Comparison of ENCODE assay signal across 29 cellular contexts in the genomic region with DNA sequence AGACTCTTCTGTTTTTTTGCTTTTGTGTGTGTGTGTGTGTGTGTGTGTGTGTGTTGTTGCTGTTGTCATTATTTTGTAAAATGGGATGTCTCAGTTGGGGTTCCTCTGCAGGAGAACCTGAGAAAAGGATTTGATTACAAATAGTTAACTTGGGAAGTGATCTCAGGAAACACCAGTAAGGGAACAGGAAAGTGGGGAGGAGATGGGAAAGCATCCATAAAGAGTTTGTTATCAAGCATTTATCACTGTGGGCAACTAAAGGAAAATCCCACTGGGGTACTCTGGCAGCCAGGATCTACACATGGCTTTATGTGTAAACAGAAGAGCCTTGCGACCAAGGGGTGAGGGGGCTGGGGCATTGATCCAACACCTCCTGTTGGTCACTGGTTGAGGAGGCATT.
"Had no signal": no experiment of that assay in that cellular context is flagged by ENCODE, and none has a peak within 500 bp of the region (broad histone marks: within the 10 kb centered on the region; RNA-seq: fewer than 3 reads in every experiment).

No MANE protein-coding gene starts in this region.

- H3K9me3 Mint-ChIP-seq: stimulated activated effector memory CD8-positive, alpha-beta T cell treated with anti-CD3 and anti-CD28 coated beads, Interleukin-12 subunit alpha, Interleukin-12 subunit beta, amount 100 ng/mL, for 72 hours; stimulated activated memory B cell treated with anti-CD40 and anti-IgM and Interleukin-4, amounts not matched to agents 10 μg/mL and 1 μg/mL and 100 μg/mL, for 72 hours; stimulated activated naive B cell treated with anti-CD40 and anti-IgM and Interleukin-4, amounts not matched to agents 10 μg/mL and 1 μg/mL and 100 μg/mL, for 72 hours; stimulated activated naive CD8-positive, alpha-beta T cell treated with anti-CD3 and anti-CD28 coated beads, Interleukin-15, amount 100 ng/mL, for 72 hours; stimulated activated naive CD8-positive, alpha-beta T cell treated with anti-CD3 and anti-CD28 coated beads, Interleukin-15, Interleukin-2, amounts not matched to agents 100 ng/mL and 50 ng/mL, for 24 hours; type B pancreatic cell had no signal

- H3K27ac Mint-ChIP-seq: stimulated activated effector memory CD8-positive, alpha-beta T cell treated with anti-CD3 and anti-CD28 coated beads, Interleukin-12 subunit alpha, Interleukin-12 subunit beta, amount 100 ng/mL, for 72 hours; stimulated activated memory B cell treated with anti-CD40 and anti-IgM and Interleukin-4, amounts not matched to agents 10 μg/mL and 1 μg/mL and 100 μg/mL, for 72 hours; stimulated activated naive B cell treated with anti-CD40 and anti-IgM and Interleukin-4, amounts not matched to agents 10 μg/mL and 1 μg/mL and 100 μg/mL, for 72 hours; stimulated activated naive CD8-positive, alpha-beta T cell treated with anti-CD3 and anti-CD28 coated beads, Interleukin-15, Interleukin-2, amounts not matched to agents 100 ng/mL and 50 ng/mL, for 24 hours; type B pancreatic cell had no signal

- H3K4me1 ChIP-seq: testis, thyroid gland, tibial nerve, upper lobe of left lung, upper lobe of right lung, uterus had no signal

- H3K27me3 Mint-ChIP-seq: stimulated activated memory B cell treated with anti-CD40 and anti-IgM and Interleukin-4, amounts not matched to agents 10 μg/mL and 1 μg/mL and 100 μg/mL, for 72 hours had no signal

- H3K36me3 ChIP-seq: stomach, suprapubic skin, thoracic aorta, thyroid gland, tibial artery, tibial nerve, transverse colon, upper lobe of left lung, upper lobe of right lung, uterus, vagina had no signal

- H3K9me3 ChIP-seq: stomach, suprapubic skin, testis, thoracic aorta, thyroid gland, tibial artery, tibial nerve, transverse colon, upper lobe of left lung, upper lobe of right lung, uterus, vagina had no signal

- H3K27me3 ChIP-seq: stomach, suprapubic skin, testis, thyroid gland, tibial artery, tibial nerve, transverse colon, upper lobe of left lung, upper lobe of right lung, uterus, vagina had no signal

- DNase-seq: stimulated activated CD4-positive, alpha-beta T cell treated with anti-CD3 and anti-CD28 coated beads, Interleukin-2, amount 100 ng/mL, for 48 hours; stimulated activated CD4-positive, alpha-beta T cell treated with anti-CD3 and anti-CD28 coated beads, Interleukin-4, amount 100 ng/mL, for 1 hour; stimulated activated CD4-positive, alpha-beta T cell treated with anti-CD3 and anti-CD28 coated beads, Interleukin-4, amount 100 ng/mL, for 24 hours; stimulated activated CD4-positive, alpha-beta T cell treated with anti-CD3 and anti-CD28 coated beads, Interleukin-4, amount 100 ng/mL, for 4 hours; stimulated activated CD8-positive, alpha-beta memory T cell treated with anti-CD3 and anti-CD28 coated beads, Interleukin-4, amount 100 ng/mL, for 48 hours; stimulated activated naive B cell treated with anti-CD40 and anti-IgM and Interleukin-4, amounts not matched to agents 10 μg/mL and 1 μg/mL and 100 μg/mL, for 72 hours; stimulated activated naive CD4-positive, alpha-beta T cell; stimulated activated naive CD4-positive, alpha-beta T cell treated with Interleukin-2 at 50 U/mL for 16 hours; stimulated activated naive CD8-positive, alpha-beta T cell treated with anti-CD3 and anti-CD28 coated beads, Interleukin-15, amount 100 ng/mL, for 72 hours; stimulated activated naive CD8-positive, alpha-beta T cell treated with anti-CD3 and anti-CD28 coated beads, Interleukin-15, Interleukin-2, amounts not matched to agents 100 U/mL and 50 U/mL, for 24 hours; stomach; substantia nigra; testis; thyroid gland; tibial artery; transverse colon; trophoblast cell; upper lobe of left lung; upper lobe of right lung; uterus had no signal

- H3K4me1 Mint-ChIP-seq: stimulated activated effector memory CD8-positive, alpha-beta T cell treated with anti-CD3 and anti-CD28 coated beads, Interleukin-12 subunit alpha, Interleukin-12 subunit beta, amount 100 ng/mL, for 72 hours; stimulated activated memory B cell treated with anti-CD40 and anti-IgM and Interleukin-4, amounts not matched to agents 10 μg/mL and 1 μg/mL and 100 μg/mL, for 72 hours; stimulated activated naive B cell treated with anti-CD40 and anti-IgM and Interleukin-4, amounts not matched to agents 10 μg/mL and 1 μg/mL and 100 μg/mL, for 72 hours; stimulated activated naive CD8-positive, alpha-beta T cell treated with anti-CD3 and anti-CD28 coated beads, Interleukin-15, amount 100 ng/mL, for 72 hours had no signal

- FAIRE-seq: urothelium cell line had no signal

- H3K4me3 Mint-ChIP-seq: stimulated activated effector memory CD8-positive, alpha-beta T cell treated with anti-CD3 and anti-CD28 coated beads, Interleukin-12 subunit alpha, Interleukin-12 subunit beta, amount 100 ng/mL, for 72 hours; stimulated activated memory B cell treated with anti-CD40 and anti-IgM and Interleukin-4, amounts not matched to agents 10 μg/mL and 1 μg/mL and 100 μg/mL, for 72 hours; stimulated activated naive B cell treated with anti-CD40 and anti-IgM and Interleukin-4, amounts not matched to agents 10 μg/mL and 1 μg/mL and 100 μg/mL, for 72 hours; stimulated activated naive CD8-positive, alpha-beta T cell treated with anti-CD3 and anti-CD28 coated beads, Interleukin-15, amount 100 ng/mL, for 72 hours; stimulated activated naive CD8-positive, alpha-beta T cell treated with anti-CD3 and anti-CD28 coated beads, Interleukin-15, Interleukin-2, amounts not matched to agents 100 ng/mL and 50 ng/mL, for 24 hours; type B pancreatic cell had no signal

- H3K27ac ChIP-seq: stomach, suprapubic skin, testis, thoracic aorta, thyroid gland, tibial artery, tibial nerve, transverse colon, upper lobe of left lung, upper lobe of right lung, uterus, vagina had no signal

- ATAC-seq: stimulated activated effector memory CD8-positive, alpha-beta T cell treated with anti-CD3 and anti-CD28 coated beads, Interleukin-12 subunit alpha, Interleukin-12 subunit beta, amount 100 ng/mL, for 72 hours; stimulated activated memory B cell treated with anti-CD40 and anti-IgM and Interleukin-4, amounts not matched to agents 10 μg/mL and 1 μg/mL and 100 μg/mL, for 72 hours; stimulated activated naive B cell treated with anti-CD40 and anti-IgM and Interleukin-4, amounts not matched to agents 10 μg/mL and 1 μg/mL and 100 μg/mL, for 72 hours; stimulated activated naive CD8-positive, alpha-beta T cell treated with anti-CD3 and anti-CD28 coated beads, Interleukin-15, amount 100 ng/mL, for 72 hours; stimulated activated naive CD8-positive, alpha-beta T cell treated with anti-CD3 and anti-CD28 coated beads, Interleukin-15, Interleukin-2, amounts not matched to agents 100 U/mL and 50 U/mL, for 24 hours; upper lobe of right lung had no signal

- H3K36me3 Mint-ChIP-seq: stimulated activated effector memory CD8-positive, alpha-beta T cell treated with anti-CD3 and anti-CD28 coated beads, Interleukin-12 subunit alpha, Interleukin-12 subunit beta, amount 100 ng/mL, for 72 hours; stimulated activated memory B cell treated with anti-CD40 and anti-IgM and Interleukin-4, amounts not matched to agents 10 μg/mL and 1 μg/mL and 100 μg/mL, for 72 hours; stimulated activated naive B cell treated with anti-CD40 and anti-IgM and Interleukin-4, amounts not matched to agents 10 μg/mL and 1 μg/mL and 100 μg/mL, for 72 hours; type B pancreatic cell had no signal

- H3K4me3 ChIP-seq: stomach, suprapubic skin, testis, thoracic aorta, thyroid gland, tibial artery, tibial nerve, transverse colon, upper lobe of left lung, upper lobe of right lung, uterus, vagina had no signal
